ENCODE assay signal across 17 cellular contexts in the genomic region with DNA sequence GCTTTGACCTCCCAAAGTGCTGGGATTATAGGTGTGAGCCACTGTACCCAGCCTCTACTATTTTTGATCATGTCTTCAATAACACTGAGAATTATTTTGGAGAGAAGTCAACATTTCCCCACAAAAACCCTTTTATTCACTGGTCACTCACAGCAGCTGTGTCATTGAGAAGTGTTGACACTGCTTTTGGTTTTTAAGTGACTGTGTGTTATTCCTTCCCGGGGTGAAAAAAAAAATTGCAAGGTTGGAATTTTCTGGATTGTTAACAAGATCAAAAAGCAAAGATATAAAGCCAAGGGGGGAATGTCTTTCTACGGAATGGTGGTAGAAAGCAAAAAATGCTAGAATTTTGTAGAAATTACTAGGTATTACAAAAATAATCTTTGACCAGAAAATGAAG.
A peak's percentile ranks its signal among the peaks of the same experiment; 100 is the strongest.
DNase-seq lines count a peak whose midpoint lies in the region; ATAC-seq and TF ChIP-seq lines count a peak whose summit lies in the region.
"Had no signal": no experiment of that assay in that cellular context is flagged by ENCODE, and none has a peak within 500 bp of the region (broad histone marks: within the 10 kb centered on the region; RNA-seq: fewer than 3 reads in every experiment).

No MANE protein-coding gene starts in this region.

- H2AK5ac ChIP-seq in trophoblast cell (ENCODE audit: low read length) = no peak overlapping the region

- H3K79me2 ChIP-seq in trophoblast cell (ENCODE audit: control insufficient read depth, insufficient read depth, low read length, poor library complexity) = peaks cover 2% of the 10 kb centered on the region

- peak overlapping the region; percentile 63 for H3K27ac ChIP-seq in RWPE2 (ENCODE audit: poor library complexity, severe bottlenecking)
- H3K27ac ChIP-seq in right cardiac atrium (ENCODE audit: low read length) = peak overlapping the region; percentile 51
- H3K27ac ChIP-seq in trophoblast cell (ENCODE audit: low read depth, low read length) = peak overlapping the region; percentile 43
- H3K27ac ChIP-seq: neutrophil, SJCRH30 had no signal

- peak overlapping the region; percentile 10 for H3K18ac ChIP-seq in trophoblast cell (ENCODE audit: low read length)

- no peaks in the 10 kb centered on the region for H3K36me3 ChIP-seq in RWPE2 (ENCODE audit: low read depth)
- peaks cover 0 to 2% of the 10 kb centered on the region in 2 experiments for H3K36me3 ChIP-seq in trophoblast cell (ENCODE audit: control insufficient read depth in 1 of 2, insufficient read depth in 2 of 2, low read length in 2 of 2)
- H3K36me3 ChIP-seq: lower lobe of right lung, neutrophil, SJCRH30 had no signal

- no peak overlapping the region for H2BK120ac ChIP-seq in trophoblast cell (ENCODE audit: insufficient read depth, low read length, poor library complexity)

- H3K4me1 ChIP-seq in RWPE2 (ENCODE audit: insufficient read depth, poor library complexity, severe bottlenecking) = peaks cover 13% of the 10 kb centered on the region
- peaks cover 36% of the 10 kb centered on the region for H3K4me1 ChIP-seq in right cardiac atrium (ENCODE audit: control insufficient read depth, insufficient read depth, low read length)
- peaks cover 24 to 28% of the 10 kb centered on the region in 2 experiments for H3K4me1 ChIP-seq in trophoblast cell (ENCODE audit: control insufficient read depth in 1 of 2, insufficient read depth in 2 of 2, low read length in 2 of 2)

- peak overlapping the region; percentile 30 for H2BK12ac ChIP-seq in trophoblast cell (ENCODE audit: low read length)

- no peak overlapping the region for H4K12ac ChIP-seq in trophoblast cell (ENCODE audit: low read depth, low read length)

- no peak overlapping the region for H3K23ac ChIP-seq in trophoblast cell (ENCODE audit: low read length)

- no peak for TF ChIP-seq CTCF in RWPE2 (IDR thresholded peaks at IDR 0.05; ENCODE audit: poor library complexity, severe bottlenecking)

- H4K8ac ChIP-seq in trophoblast cell (ENCODE audit: low read depth, low read length) = no peak overlapping the region

- no peaks in the 10 kb centered on the region for H3K27me3 ChIP-seq in RWPE2 (ENCODE audit: insufficient read depth, poor library complexity, severe bottlenecking)
- no peaks in the 10 kb centered on the region for H3K27me3 ChIP-seq in right cardiac atrium (ENCODE audit: control insufficient read depth, insufficient read depth)
- H3K27me3 ChIP-seq in trophoblast cell (ENCODE audit: insufficient read depth, low read length) = no peaks in the 10 kb centered on the region
- H3K27me3 ChIP-seq: neutrophil, SJCRH30 had no signal

- H3K4me3 ChIP-seq in RWPE2 (ENCODE audit: severe bottlenecking) = no peak overlapping the region
- H3K4me3 ChIP-seq in right cardiac atrium (ENCODE audit: low read length) = no peak overlapping the region
- H3K4me3 ChIP-seq in trophoblast cell (ENCODE audit: low read depth, low read length) = no peak overlapping the region
- H3K4me3 ChIP-seq: lower lobe of right lung, SJCRH30 had no signal

- peak overlapping the region; percentile 70 for H2BK5ac ChIP-seq in trophoblast cell (ENCODE audit: low read depth, low read length, poor library complexity)

- no peak overlapping the region for H2AFZ ChIP-seq in trophoblast cell (ENCODE audit: insufficient read depth, low read length, poor library complexity)

- peak overlapping the region; percentile 14 for H3K14ac ChIP-seq in trophoblast cell (ENCODE audit: low read length)

- DNase-seq in EH (ENCODE audit: low read depth) = peak; percentile 33
- DNase-seq in RWPE2 (ENCODE audit: low spot score) = no peak
- no peak for DNase-seq in right cardiac atrium
- DNase-seq in trophoblast cell = peak in 1 of 2 donors; percentile 71
- DNase-seq in NCI-H226 = no peak
- DNase-seq in amniotic stem cell (lab: John Stamatoyannopoulos, UW) = no peak
- DNase-seq: activated CD4-positive, alpha-beta T cell treated with anti-CD3 and anti-CD28 coated beads, Interleukin-2, amount 10 ng/mL, durations not matched to agents 24 days and 14 days; activated naive CD4-positive, alpha-beta T cell treated with anti-CD3 and anti-CD28 coated beads, Interleukin-2, amount 10 ng/mL, durations not matched to agents 7 days and 5 days; KG1; lower lobe of right lung; NCI-H1417 treated with DMSO at 0.1 percent for 48 hours; NCI-H345; NK-92 treated with Interleukin-12 subunit alpha and Interleukin-12 subunit beta, amount 100 ng/mL, for 24 hours; SJCRH30 had no signal

- intact Hi-C loops in right cardiac atrium (cut with DNase I) = loop anchor here in 3 of 4 donors (5.0 to 10.0 kb wide), 3 partner anchors 55 to 87 kb away; no protein-coding TSS in a partner anchor

- 31% methylated on average over 2 of the region's 2 CpGs for WGBS in right cardiac atrium
- no CpG with 5 or more reads among the region's 2 CpGs for WGBS in trophoblast cell (ENCODE audit: extremely low coverage, insufficient coverage, insufficient read length)

- no peak overlapping the region for H3K4ac ChIP-seq in trophoblast cell (ENCODE audit: low read depth, low read length)

- no peak overlapping the region for H3K4me2 ChIP-seq in trophoblast cell (ENCODE audit: low read length)

- peaks cover 15% of the 10 kb centered on the region for H3K79me1 ChIP-seq in trophoblast cell (ENCODE audit: low read length)

- H4K91ac ChIP-seq in trophoblast cell (ENCODE audit: low read depth, low read length) = peak overlapping the region; percentile 21

- ATAC-seq in RWPE2 (ENCODE audit: low read depth) (no peak), right cardiac atrium (no peak), GM21390 (IDR thresholded peaks at IDR 0.05; ENCODE audit: unreplicated experiment) (no peak), HG02571 (IDR thresholded peaks at IDR 0.05; ENCODE audit: unreplicated experiment) (no peak)

- H3K9ac ChIP-seq in trophoblast cell (ENCODE audit: low read length) = no peak overlapping the region

- H3K9me3 ChIP-seq in RWPE2 (ENCODE audit: severe bottlenecking) (no peaks in the 10 kb centered on the region), right cardiac atrium (ENCODE audit: control insufficient read depth, low read length) (no peaks in the 10 kb centered on the region), trophoblast cell (ENCODE audit: insufficient read depth, low read depth, low read length) (no peaks in the 10 kb centered on the region)
- H3K9me3 ChIP-seq: lower lobe of right lung, neutrophil, SJCRH30 had no signal
